ENCODE assay signal across 19 cellular contexts in genomic region chr7:20794676-20795075, GRCh38. TPM values are rescaled to one million over a fixed set of nuclear protein-coding genes. Genes with fewer than 3 reads are reported as not detected.
"Had no signal": no experiment of that assay in that cellular context is flagged by ENCODE, and none has a peak within 500 bp of the region (broad histone marks: within the 10 kb centered on the region; RNA-seq: fewer than 3 reads in every experiment).

No MANE protein-coding gene starts in this region.

- H3K4me3 ChIP-seq: cardiac muscle cell, hepatocyte, right atrium auricular region, skin epidermis had no signal

- H3K9me3 Mint-ChIP-seq: activated naive CD4-positive, alpha-beta T cell treated with anti-CD3 and anti-CD28 coated beads, Interleukin-2, amount 10 ng/mL, durations not matched to agents 7 days and 5 days; activated T-helper 2 cell treated with anti-CD3 and anti-CD28 coated beads, Interferon-gamma antibody, Interleukin-2, Interleukin-4, amounts not matched to agents 10 μg/mL and 5 μg/mL and 100 μg/mL, durations not matched to agents 14 hours and 24 hours and 36 hours; type B pancreatic cell had no signal

- H3K27ac ChIP-seq: cardiac muscle cell, hepatocyte, right atrium auricular region, skin epidermis had no signal

- H3K4me3 Mint-ChIP-seq: activated naive CD4-positive, alpha-beta T cell treated with anti-CD3 and anti-CD28 coated beads, Interleukin-2, amount 10 ng/mL, durations not matched to agents 7 days and 5 days; naive thymus-derived CD8-positive, alpha-beta T cell; stimulated activated naive CD8-positive, alpha-beta T cell treated with anti-CD3 and anti-CD28 coated beads, Interleukin-15, amount 100 ng/mL, for 72 hours; type B pancreatic cell had no signal

- DNase-seq: activated CD4-positive, alpha-beta T cell treated with anti-CD3 and anti-CD28 coated beads, Interleukin-2, amount 50 U/mL, for 48 hours; activated naive CD4-positive, alpha-beta T cell treated with anti-CD3 and anti-CD28 coated beads, Interleukin-2, amount 10 ng/mL, durations not matched to agents 7 days and 5 days; kidney glomerular epithelial cell; mesenchymal stem cell; naive thymus-derived CD8-positive, alpha-beta T cell; nucleus accumbens; posterior cingulate gyrus; stimulated activated CD4-positive, alpha-beta T cell treated with anti-CD3 and anti-CD28 coated beads, Interleukin-4, amount 100 ng/mL, for 24 hours; stimulated activated naive CD8-positive, alpha-beta T cell treated with anti-CD3 and anti-CD28 coated beads, Interleukin-15, amount 100 ng/mL, for 72 hours had no signal

- H3K79me2 ChIP-seq: hepatocyte had no signal

- H3K36me3 Mint-ChIP-seq: type B pancreatic cell had no signal

- H3K36me3 ChIP-seq: cardiac muscle cell, right atrium auricular region had no signal

- H3K4me2 ChIP-seq: hepatocyte had no signal

- H3K27ac Mint-ChIP-seq: activated T-helper 2 cell treated with anti-CD3 and anti-CD28 coated beads, Interferon-gamma antibody, Interleukin-2, Interleukin-4, amounts not matched to agents 10 μg/mL and 5 μg/mL and 100 μg/mL, durations not matched to agents 14 hours and 24 hours and 36 hours; stimulated activated naive CD8-positive, alpha-beta T cell treated with anti-CD3 and anti-CD28 coated beads, Interleukin-15, amount 100 ng/mL, for 72 hours; type B pancreatic cell had no signal

- ATAC-seq: esophagus mucosa; naive thymus-derived CD8-positive, alpha-beta T cell; stimulated activated naive CD8-positive, alpha-beta T cell treated with anti-CD3 and anti-CD28 coated beads, Interleukin-15, amount 100 ng/mL, for 72 hours had no signal

- FAIRE-seq: endometrium had no signal

- H3K9me3 ChIP-seq: right atrium auricular region had no signal

- H2AFZ ChIP-seq: hepatocyte had no signal

RNA-seq across cellular contexts. Expression of gene SP8, which starts 8.0 kb away (rescaled TPM):
- total RNA-seq: activated T-helper 2 cell treated with anti-CD3 and anti-CD28 coated beads, Interferon-gamma antibody, Interleukin-2, Interleukin-4, amounts not matched to agents 10 μg/mL and 5 μg/mL and 100 μg/mL, durations not matched to agents 14 hours and 24 hours and 36 hours; esophagus mucosa; liver; mucosa of gallbladder; naive thymus-derived CD8-positive, alpha-beta T cell; right atrium auricular region had no signal
- polyA plus RNA-seq: cardiac muscle cell; liver; naive thymus-derived CD8-positive, alpha-beta T cell had no signal
